ENCODE assay signal across 1 cellular context in the genomic region with DNA sequence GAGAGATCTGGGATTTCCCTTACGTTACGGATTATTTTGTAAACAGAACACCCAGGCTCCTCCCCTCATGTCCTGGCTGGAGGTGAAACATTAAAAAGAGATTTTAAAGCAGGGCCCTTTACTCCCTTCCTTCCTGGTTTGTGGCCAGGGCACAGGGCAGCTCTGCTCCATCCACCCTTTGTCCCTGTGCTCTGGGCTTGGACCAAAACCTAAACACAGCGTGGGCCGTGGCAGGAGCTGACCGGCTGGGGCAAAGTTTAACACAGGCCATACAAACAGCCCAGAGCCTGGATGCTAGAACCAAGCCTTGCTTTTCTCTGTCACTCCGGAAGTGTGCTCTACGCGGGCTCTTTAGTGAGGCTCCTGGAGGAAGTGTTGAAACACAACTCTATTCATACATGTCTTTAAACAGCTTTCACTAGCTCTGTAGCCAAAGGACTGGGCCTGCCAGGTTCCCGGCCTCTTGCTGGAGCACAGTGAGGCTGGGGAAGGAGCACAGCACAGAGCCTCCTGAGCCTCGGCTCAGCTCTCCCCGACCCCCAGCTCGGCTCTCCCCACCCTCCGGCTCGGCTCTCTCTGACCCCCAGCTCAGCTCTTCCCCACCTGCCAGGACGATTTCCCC.
TF ChIP-seq lines count a peak whose summit lies in the region.

No MANE protein-coding gene starts in this region.

TF ChIP-seq in HepG2, 621 proteins besides CTCF, POLR2A, EP300 and RAD21 (continued from another document and continues in another):
- TF ChIP-seq, protein P1, sequence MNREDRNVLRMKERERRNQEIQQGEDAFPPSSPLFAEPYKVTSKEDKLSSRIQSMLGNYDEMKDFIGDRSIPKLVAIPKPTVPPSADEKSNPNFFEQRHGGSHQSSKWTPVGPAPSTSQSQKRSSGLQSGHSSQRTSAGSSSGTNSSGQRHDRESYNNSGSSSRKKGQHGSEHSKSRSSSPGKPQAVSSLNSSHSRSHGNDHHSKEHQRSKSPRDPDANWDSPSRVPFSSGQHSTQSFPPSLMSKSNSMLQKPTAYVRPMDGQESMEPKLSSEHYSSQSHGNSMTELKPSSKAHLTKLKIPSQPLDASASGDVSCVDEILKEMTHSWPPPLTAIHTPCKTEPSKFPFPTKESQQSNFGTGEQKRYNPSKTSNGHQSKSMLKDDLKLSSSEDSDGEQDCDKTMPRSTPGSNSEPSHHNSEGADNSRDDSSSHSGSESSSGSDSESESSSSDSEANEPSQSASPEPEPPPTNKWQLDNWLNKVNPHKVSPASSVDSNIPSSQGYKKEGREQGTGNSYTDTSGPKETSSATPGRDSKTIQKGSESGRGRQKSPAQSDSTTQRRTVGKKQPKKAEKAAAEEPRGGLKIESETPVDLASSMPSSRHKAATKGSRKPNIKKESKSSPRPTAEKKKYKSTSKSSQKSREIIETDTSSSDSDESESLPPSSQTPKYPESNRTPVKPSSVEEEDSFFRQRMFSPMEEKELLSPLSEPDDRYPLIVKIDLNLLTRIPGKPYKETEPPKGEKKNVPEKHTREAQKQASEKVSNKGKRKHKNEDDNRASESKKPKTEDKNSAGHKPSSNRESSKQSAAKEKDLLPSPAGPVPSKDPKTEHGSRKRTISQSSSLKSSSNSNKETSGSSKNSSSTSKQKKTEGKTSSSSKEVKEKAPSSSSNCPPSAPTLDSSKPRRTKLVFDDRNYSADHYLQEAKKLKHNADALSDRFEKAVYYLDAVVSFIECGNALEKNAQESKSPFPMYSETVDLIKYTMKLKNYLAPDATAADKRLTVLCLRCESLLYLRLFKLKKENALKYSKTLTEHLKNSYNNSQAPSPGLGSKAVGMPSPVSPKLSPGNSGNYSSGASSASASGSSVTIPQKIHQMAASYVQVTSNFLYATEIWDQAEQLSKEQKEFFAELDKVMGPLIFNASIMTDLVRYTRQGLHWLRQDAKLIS (CRISPR knock-in tag; IDR thresholded peaks at IDR 0.05): 0 out of 2 replicates have a peak, but pooled peaks have one; percentile 41
- TF ChIP-seq, protein P2, sequence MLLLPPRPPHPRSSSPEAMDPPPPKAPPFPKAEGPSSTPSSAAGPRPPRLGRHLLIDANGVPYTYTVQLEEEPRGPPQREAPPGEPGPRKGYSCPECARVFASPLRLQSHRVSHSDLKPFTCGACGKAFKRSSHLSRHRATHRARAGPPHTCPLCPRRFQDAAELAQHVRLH (CRISPR knock-in tag; IDR thresholded peaks at IDR 0.05; ENCODE audit: borderline replicate concordance, low read depth): no peak
- TF ChIP-seq ZNF33B (CRISPR knock-in tag; IDR thresholded peaks at IDR 0.05): no peak
- peak; percentile 49 for TF ChIP-seq ZNF644 (CRISPR knock-in tag; IDR thresholded peaks at IDR 0.05; ENCODE audit: low read depth)
- TF ChIP-seq, protein P3, sequence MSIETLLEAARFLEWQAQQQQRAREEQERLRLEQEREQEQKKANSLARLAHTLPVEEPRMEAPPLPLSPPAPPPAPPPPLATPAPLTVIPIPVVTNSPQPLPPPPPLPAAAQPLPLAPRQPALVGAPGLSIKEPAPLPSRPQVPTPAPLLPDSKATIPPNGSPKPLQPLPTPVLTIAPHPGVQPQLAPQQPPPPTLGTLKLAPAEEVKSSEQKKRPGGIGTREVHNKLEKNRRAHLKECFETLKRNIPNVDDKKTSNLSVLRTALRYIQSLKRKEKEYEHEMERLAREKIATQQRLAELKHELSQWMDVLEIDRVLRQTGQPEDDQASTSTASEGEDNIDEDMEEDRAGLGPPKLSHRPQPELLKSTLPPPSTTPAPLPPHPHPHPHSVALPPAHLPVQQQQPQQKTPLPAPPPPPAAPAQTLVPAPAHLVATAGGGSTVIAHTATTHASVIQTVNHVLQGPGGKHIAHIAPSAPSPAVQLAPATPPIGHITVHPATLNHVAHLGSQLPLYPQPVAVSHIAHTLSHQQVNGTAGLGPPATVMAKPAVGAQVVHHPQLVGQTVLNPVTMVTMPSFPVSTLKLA (IDR thresholded peaks at IDR 0.05): peak; percentile 41
- TF ChIP-seq ZNF878 (CRISPR knock-in tag; IDR thresholded peaks at IDR 0.05): peak; percentile 52; the same call in 1 of the 2 replicates
- peak; percentile 76; the same call in 1 of the 2 replicates for TF ChIP-seq SOX5 (CRISPR knock-in tag; IDR thresholded peaks at IDR 0.05; ENCODE audit: borderline replicate concordance)
- TF ChIP-seq ZNF790 (CRISPR knock-in tag; IDR thresholded peaks at IDR 0.05; ENCODE audit: borderline replicate concordance): peak; percentile 21; the same call in 1 of the 2 replicates
- peak; percentile 84 for TF ChIP-seq SAP130 (CRISPR knock-in tag; IDR thresholded peaks at IDR 0.05; ENCODE audit: low read depth)
- TF ChIP-seq NONO (IDR thresholded peaks at IDR 0.05): no peak
- peak; percentile 62 for TF ChIP-seq NONO (CRISPR knock-in tag; conservative IDR thresholded peaks at IDR 0.05)
- peak; percentile 87 for TF ChIP-seq PPARG (CRISPR knock-in tag; conservative IDR thresholded peaks at IDR 0.05)
- peak; percentile 61 for TF ChIP-seq ZBTB38 (CRISPR knock-in tag; IDR thresholded peaks at IDR 0.05)
- peak; percentile 69; the same call in 1 of the 2 replicates for TF ChIP-seq ZSCAN29 (CRISPR knock-in tag; conservative IDR thresholded peaks at IDR 0.05)
- TF ChIP-seq SCMH1 (CRISPR knock-in tag; IDR thresholded peaks at IDR 0.05; ENCODE audit: borderline replicate concordance): no peak
- TF ChIP-seq SKI (IDR thresholded peaks at IDR 0.05; ENCODE audit: partially characterized antibody): peak; percentile 55
- peak; percentile 61 for TF ChIP-seq MEF2D (CRISPR knock-in tag; IDR thresholded peaks at IDR 0.05)
- 0 out of 2 replicates have a peak, but pooled peaks have one; percentile 28 for TF ChIP-seq HNRNPL (IDR thresholded peaks at IDR 0.05; ENCODE audit: low read depth, low read length)
- TF ChIP-seq, protein P4, sequence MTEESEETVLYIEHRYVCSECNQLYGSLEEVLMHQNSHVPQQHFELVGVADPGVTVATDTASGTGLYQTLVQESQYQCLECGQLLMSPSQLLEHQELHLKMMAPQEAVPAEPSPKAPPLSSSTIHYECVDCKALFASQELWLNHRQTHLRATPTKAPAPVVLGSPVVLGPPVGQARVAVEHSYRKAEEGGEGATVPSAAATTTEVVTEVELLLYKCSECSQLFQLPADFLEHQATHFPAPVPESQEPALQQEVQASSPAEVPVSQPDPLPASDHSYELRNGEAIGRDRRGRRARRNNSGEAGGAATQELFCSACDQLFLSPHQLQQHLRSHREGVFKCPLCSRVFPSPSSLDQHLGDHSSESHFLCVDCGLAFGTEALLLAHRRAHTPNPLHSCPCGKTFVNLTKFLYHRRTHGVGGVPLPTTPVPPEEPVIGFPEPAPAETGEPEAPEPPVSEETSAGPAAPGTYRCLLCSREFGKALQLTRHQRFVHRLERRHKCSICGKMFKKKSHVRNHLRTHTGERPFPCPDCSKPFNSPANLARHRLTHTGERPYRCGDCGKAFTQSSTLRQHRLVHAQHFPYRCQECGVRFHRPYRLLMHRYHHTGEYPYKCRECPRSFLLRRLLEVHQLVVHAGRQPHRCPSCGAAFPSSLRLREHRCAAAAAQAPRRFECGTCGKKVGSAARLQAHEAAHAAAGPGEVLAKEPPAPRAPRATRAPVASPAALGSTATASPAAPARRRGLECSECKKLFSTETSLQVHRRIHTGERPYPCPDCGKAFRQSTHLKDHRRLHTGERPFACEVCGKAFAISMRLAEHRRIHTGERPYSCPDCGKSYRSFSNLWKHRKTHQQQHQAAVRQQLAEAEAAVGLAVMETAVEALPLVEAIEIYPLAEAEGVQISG (CRISPR knock-in tag; IDR thresholded peaks at IDR 0.05): peak; percentile 72
- TF ChIP-seq KLF6 (CRISPR knock-in tag; IDR thresholded peaks at IDR 0.05): 0 out of 2 replicates have a peak, but pooled peaks have one; percentile 45
- TF ChIP-seq, protein P5, sequence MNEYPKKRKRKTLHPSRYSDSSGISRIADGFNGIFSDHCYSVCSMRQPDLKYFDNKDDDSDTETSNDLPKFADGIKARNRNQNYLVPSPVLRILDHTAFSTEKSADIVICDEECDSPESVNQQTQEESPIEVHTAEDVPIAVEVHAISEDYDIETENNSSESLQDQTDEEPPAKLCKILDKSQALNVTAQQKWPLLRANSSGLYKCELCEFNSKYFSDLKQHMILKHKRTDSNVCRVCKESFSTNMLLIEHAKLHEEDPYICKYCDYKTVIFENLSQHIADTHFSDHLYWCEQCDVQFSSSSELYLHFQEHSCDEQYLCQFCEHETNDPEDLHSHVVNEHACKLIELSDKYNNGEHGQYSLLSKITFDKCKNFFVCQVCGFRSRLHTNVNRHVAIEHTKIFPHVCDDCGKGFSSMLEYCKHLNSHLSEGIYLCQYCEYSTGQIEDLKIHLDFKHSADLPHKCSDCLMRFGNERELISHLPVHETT (CRISPR knock-in tag; conservative IDR thresholded peaks at IDR 0.05): 0 out of 2 replicates have a peak, but pooled peaks have one; percentile 52
- TF ChIP-seq ZNF264 (CRISPR knock-in tag; IDR thresholded peaks at IDR 0.05): peak; percentile 70; the same call in 1 of the 2 replicates
- no peak for TF ChIP-seq ZSCAN31 (CRISPR knock-in tag; IDR thresholded peaks at IDR 0.05; ENCODE audit: low read depth)
- peak; percentile 46 for TF ChIP-seq FOSL2 (CRISPR knock-in tag; IDR thresholded peaks at IDR 0.05)
- peak; percentile 57; the same call in 1 of the 2 replicates for TF ChIP-seq BCL6 (CRISPR knock-in tag; IDR thresholded peaks at IDR 0.05)
- TF ChIP-seq SOX13 (IDR thresholded peaks at IDR 0.05): 0 out of 2 replicates have a peak, but pooled peaks have one; percentile 31
- peak in 1 of 2 experiments; percentile 61; a peak in 1 of 4 replicates for TF ChIP-seq SOX13 (CRISPR knock-in tag; conservative IDR thresholded peaks at IDR 0.05 in 1 of 2, IDR thresholded peaks at IDR 0.05 in 1 of 2)
- peak; percentile 21; the same call in 1 of the 2 replicates for TF ChIP-seq MXD4 (CRISPR knock-in tag; IDR thresholded peaks at IDR 0.05)
- peak; percentile 33; the same call in 1 of the 2 replicates for TF ChIP-seq KDM4B (CRISPR knock-in tag; IDR thresholded peaks at IDR 0.05)
- no peak for TF ChIP-seq SMAD9 (CRISPR knock-in tag; IDR thresholded peaks at IDR 0.05)
- peak; percentile 78 for TF ChIP-seq POLR2G (IDR thresholded peaks at IDR 0.05; ENCODE audit: low read depth, low read length)
- no peak for TF ChIP-seq ZBTB21 (CRISPR knock-in tag; IDR thresholded peaks at IDR 0.05)
- TF ChIP-seq SALL1 (CRISPR knock-in tag; IDR thresholded peaks at IDR 0.05): peak; percentile 92
- peak; percentile 64; the same call in 1 of the 2 replicates for TF ChIP-seq DMAP1 (CRISPR knock-in tag; IDR thresholded peaks at IDR 0.05)
- TF ChIP-seq NFE2L2 (IDR thresholded peaks at IDR 0.05; ENCODE audit: low read length): no peak
- TF ChIP-seq ZNF775 (CRISPR knock-in tag; IDR thresholded peaks at IDR 0.05; ENCODE audit: borderline replicate concordance): no peak
- TF ChIP-seq, protein P6, sequence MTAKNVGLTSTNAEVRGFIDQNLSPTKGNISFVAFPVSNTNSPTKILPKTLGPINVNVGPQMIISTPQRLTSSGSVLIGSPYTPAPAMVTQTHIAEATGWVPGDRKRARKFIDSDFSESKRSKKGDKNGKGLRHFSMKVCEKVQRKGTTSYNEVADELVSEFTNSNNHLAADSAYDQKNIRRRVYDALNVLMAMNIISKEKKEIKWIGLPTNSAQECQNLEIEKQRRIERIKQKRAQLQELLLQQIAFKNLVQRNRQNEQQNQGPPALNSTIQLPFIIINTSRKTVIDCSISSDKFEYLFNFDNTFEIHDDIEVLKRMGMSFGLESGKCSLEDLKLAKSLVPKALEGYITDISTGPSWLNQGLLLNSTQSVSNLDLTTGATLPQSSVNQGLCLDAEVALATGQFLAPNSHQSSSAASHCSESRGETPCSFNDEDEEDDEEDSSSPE (CRISPR knock-in tag; IDR thresholded peaks at IDR 0.05): peak; percentile 64; the same call in 1 of the 2 replicates
- peak; percentile 50; the same call in 1 of the 2 replicates for TF ChIP-seq KLF12 (CRISPR knock-in tag; IDR thresholded peaks at IDR 0.05; ENCODE audit: borderline replicate concordance)
- peak; percentile 75 for TF ChIP-seq ESRRA (CRISPR knock-in tag; IDR thresholded peaks at IDR 0.05; ENCODE audit: low read depth)
- TF ChIP-seq MED1 (CRISPR knock-in tag; IDR thresholded peaks at IDR 0.05): peak; percentile 96
- TF ChIP-seq FOXO1 (CRISPR knock-in tag; IDR thresholded peaks at IDR 0.05): peak; percentile 81
- peak; percentile 76 for TF ChIP-seq ZFX (CRISPR knock-in tag; IDR thresholded peaks at IDR 0.05; ENCODE audit: low read depth)
- TF ChIP-seq TSC22D2 (CRISPR knock-in tag; IDR thresholded peaks at IDR 0.05; ENCODE audit: borderline replicate concordance): 0 out of 2 replicates have a peak, but pooled peaks have one; percentile 30
- no peak for TF ChIP-seq SOX6 (IDR thresholded peaks at IDR 0.05)
- peak; percentile 83 for TF ChIP-seq SOX6 (CRISPR knock-in tag; IDR thresholded peaks at IDR 0.05)
- TF ChIP-seq ZNF441 (CRISPR knock-in tag; IDR thresholded peaks at IDR 0.05; ENCODE audit: borderline replicate concordance): peak; percentile 64; the same call in 1 of the 2 replicates
- TF ChIP-seq RCOR2 (CRISPR knock-in tag; IDR thresholded peaks at IDR 0.05): peak; percentile 71
- TF ChIP-seq, protein P7, sequence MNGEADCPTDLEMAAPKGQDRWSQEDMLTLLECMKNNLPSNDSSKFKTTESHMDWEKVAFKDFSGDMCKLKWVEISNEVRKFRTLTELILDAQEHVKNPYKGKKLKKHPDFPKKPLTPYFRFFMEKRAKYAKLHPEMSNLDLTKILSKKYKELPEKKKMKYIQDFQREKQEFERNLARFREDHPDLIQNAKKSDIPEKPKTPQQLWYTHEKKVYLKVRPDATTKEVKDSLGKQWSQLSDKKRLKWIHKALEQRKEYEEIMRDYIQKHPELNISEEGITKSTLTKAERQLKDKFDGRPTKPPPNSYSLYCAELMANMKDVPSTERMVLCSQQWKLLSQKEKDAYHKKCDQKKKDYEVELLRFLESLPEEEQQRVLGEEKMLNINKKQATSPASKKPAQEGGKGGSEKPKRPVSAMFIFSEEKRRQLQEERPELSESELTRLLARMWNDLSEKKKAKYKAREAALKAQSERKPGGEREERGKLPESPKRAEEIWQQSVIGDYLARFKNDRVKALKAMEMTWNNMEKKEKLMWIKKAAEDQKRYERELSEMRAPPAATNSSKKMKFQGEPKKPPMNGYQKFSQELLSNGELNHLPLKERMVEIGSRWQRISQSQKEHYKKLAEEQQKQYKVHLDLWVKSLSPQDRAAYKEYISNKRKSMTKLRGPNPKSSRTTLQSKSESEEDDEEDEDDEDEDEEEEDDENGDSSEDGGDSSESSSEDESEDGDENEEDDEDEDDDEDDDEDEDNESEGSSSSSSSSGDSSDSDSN (CRISPR knock-in tag; IDR thresholded peaks at IDR 0.05): peak; percentile 82
- TF ChIP-seq ELF3 (CRISPR knock-in tag; IDR thresholded peaks at IDR 0.05): peak; percentile 98
- TF ChIP-seq, protein P8, sequence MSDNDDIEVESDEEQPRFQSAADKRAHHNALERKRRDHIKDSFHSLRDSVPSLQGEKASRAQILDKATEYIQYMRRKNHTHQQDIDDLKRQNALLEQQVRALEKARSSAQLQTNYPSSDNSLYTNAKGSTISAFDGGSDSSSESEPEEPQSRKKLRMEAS (IDR thresholded peaks at IDR 0.05): peak; percentile 67
